Comparison of ENCODE assay signal across 1 cellular context in the genomic region with DNA sequence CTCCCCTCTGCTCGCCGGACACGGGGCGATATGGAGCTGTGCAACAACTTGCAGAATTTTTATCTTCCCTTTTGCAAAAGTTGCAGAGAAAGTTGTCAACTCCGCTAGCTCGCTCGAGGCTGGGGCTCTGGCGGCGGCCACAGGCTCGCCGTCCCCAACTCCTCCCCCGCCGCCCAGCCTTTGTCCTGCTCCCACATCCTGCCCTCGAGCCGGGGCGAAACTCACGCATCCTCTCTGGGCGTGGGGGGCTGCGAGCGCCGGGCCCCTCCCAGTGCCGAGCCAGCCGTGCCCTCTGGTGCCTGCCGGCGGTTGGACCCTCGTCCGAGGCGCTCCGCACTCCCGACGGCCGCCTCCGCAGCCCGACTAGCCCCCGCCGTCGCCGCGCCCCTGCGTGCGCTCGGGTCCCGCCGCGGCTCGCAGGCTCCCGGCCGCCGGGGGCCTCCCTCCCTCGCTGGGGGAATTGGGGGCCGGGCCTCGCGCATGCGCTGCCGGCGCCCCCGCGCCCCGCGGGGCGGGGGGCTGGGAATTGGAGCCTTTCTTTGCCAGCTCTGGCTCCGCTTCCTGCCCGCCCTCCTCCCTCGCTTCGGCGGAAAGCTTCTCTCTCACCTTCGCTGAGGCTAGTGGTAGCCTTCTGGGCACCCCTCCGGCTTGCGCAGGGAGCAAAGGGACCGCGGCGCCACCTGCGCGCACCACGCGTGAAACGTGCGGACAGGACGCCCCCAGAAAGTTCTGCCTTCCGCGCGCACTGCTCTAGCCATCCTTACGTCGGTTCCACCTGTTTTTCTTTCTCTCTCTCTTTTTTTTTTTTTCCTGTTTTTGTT.
TF ChIP-seq lines count a peak whose summit lies in the region.

A gene with protein sequence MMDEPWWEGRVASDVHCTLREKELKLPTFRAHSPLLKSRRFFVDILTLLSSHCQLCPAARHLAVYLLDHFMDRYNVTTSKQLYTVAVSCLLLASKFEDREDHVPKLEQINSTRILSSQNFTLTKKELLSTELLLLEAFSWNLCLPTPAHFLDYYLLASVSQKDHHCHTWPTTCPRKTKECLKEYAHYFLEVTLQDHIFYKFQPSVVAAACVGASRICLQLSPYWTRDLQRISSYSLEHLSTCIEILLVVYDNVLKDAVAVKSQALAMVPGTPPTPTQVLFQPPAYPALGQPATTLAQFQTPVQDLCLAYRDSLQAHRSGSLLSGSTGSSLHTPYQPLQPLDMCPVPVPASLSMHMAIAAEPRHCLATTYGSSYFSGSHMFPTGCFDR (minus strand): TSS at position 426 of the 821 bp plus-strand sequence. CDS start 641 bp downstream, outside the sequence.

TF ChIP-seq in GM12878, 131 proteins besides CTCF, POLR2A, EP300 and RAD21 (continued from another document):
- TF ChIP-seq, protein P1, sequence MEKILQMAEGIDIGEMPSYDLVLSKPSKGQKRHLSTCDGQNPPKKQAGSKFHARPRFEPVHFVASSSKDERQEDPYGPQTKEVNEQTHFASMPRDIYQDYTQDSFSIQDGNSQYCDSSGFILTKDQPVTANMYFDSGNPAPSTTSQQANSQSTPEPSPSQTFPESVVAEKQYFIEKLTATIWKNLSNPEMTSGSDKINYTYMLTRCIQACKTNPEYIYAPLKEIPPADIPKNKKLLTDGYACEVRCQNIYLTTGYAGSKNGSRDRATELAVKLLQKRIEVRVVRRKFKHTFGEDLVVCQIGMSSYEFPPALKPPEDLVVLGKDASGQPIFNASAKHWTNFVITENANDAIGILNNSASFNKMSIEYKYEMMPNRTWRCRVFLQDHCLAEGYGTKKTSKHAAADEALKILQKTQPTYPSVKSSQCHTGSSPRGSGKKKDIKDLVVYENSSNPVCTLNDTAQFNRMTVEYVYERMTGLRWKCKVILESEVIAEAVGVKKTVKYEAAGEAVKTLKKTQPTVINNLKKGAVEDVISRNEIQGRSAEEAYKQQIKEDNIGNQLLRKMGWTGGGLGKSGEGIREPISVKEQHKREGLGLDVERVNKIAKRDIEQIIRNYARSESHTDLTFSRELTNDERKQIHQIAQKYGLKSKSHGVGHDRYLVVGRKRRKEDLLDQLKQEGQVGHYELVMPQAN (conservative IDR thresholded peaks at IDR 0.05): no peak
- TF ChIP-seq IKZF1 (conservative IDR thresholded peaks at IDR 0.05) (peak; percentile 84), NR2C1 (IDR thresholded peaks at IDR 0.05) (no peak), LARP7 (IDR thresholded peaks at IDR 0.05) (0 out of 2 replicates have a peak, but pooled peaks have one; percentile 29), TCF12 (IDR thresholded peaks at IDR 0.05; ENCODE audit: low read depth, low read length) (no peak), DPF2 (IDR thresholded peaks at IDR 0.05) (peak; percentile 51; the same call in 1 of the 2 replicates), SREBF2 (IDR thresholded peaks at IDR 0.05; ENCODE audit: low read length) (no peak), PML (IDR thresholded peaks at IDR 0.05; ENCODE audit: low read length) (no peak), RB1 (IDR thresholded peaks at IDR 0.05; ENCODE audit: borderline replicate concordance) (no peak), CBFB (IDR thresholded peaks at IDR 0.05; ENCODE audit: low read depth) (no peak), CBX3 (IDR thresholded peaks at IDR 0.05; ENCODE audit: borderline replicate concordance, low read depth) (no peak), HDAC6 (IDR thresholded peaks at IDR 0.05; ENCODE audit: unreplicated experiment) (peak; percentile 83), BHLHE40 (IDR thresholded peaks at IDR 0.05; ENCODE audit: borderline replicate concordance in 1 of 2, low read depth in 2 of 2, low read length in 1 of 2) (peak; percentile 18 to 81; a peak in 3 of 4 replicates), SUZ12 (IDR thresholded peaks at IDR 0.05; ENCODE audit: unreplicated experiment) (peak; percentile 62), SUPT20H (IDR thresholded peaks at IDR 0.05; ENCODE audit: borderline replicate concordance, control insufficient read depth, low read depth, low read length) (no peak), NFXL1 (IDR thresholded peaks at IDR 0.05; ENCODE audit: borderline replicate concordance) (0 out of 2 replicates have a peak, but pooled peaks have one; percentile 35), SREBF1 (IDR thresholded peaks at IDR 0.05; ENCODE audit: low read length) (no peak), POLR2AphosphoS2 (IDR thresholded peaks at IDR 0.05; ENCODE audit: low read depth, low read length) (no peak), RUNX3 (IDR thresholded peaks at IDR 0.05; ENCODE audit: low read length) (no peak), IRF4 (IDR thresholded peaks at IDR 0.05; ENCODE audit: low read depth, low read length) (no peak), ZNF622 (IDR thresholded peaks at IDR 0.05) (no peak), ATF7 (IDR thresholded peaks at IDR 0.05; ENCODE audit: low read depth) (no peak), GATAD2B (conservative IDR thresholded peaks at IDR 0.05; ENCODE audit: low read depth) (no peak; the same call in 1 of the 2 replicates), NR2F1 (conservative IDR thresholded peaks at IDR 0.05) (0 out of 2 replicates have a peak, but pooled peaks have one; percentile 12), MEF2B (IDR thresholded peaks at IDR 0.05; ENCODE audit: partially characterized antibody, poor library complexity, severe bottlenecking) (no peak), MYC (IDR thresholded peaks at IDR 0.05; ENCODE audit: insufficient read depth, insufficient read length, insufficient replicate concordance, low read length, severe bottlenecking) (no peak)
- TF ChIP-seq, protein P2, sequence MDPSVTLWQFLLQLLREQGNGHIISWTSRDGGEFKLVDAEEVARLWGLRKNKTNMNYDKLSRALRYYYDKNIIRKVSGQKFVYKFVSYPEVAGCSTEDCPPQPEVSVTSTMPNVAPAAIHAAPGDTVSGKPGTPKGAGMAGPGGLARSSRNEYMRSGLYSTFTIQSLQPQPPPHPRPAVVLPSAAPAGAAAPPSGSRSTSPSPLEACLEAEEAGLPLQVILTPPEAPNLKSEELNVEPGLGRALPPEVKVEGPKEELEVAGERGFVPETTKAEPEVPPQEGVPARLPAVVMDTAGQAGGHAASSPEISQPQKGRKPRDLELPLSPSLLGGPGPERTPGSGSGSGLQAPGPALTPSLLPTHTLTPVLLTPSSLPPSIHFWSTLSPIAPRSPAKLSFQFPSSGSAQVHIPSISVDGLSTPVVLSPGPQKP (IDR thresholded peaks at IDR 0.05; ENCODE audit: low read depth, low read length): no peak
- TF ChIP-seq, protein P3, sequence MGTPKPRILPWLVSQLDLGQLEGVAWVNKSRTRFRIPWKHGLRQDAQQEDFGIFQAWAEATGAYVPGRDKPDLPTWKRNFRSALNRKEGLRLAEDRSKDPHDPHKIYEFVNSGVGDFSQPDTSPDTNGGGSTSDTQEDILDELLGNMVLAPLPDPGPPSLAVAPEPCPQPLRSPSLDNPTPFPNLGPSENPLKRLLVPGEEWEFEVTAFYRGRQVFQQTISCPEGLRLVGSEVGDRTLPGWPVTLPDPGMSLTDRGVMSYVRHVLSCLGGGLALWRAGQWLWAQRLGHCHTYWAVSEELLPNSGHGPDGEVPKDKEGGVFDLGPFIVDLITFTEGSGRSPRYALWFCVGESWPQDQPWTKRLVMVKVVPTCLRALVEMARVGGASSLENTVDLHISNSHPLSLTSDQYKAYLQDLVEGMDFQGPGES (IDR thresholded peaks at IDR 0.05): no peak
- TF ChIP-seq, protein P4, sequence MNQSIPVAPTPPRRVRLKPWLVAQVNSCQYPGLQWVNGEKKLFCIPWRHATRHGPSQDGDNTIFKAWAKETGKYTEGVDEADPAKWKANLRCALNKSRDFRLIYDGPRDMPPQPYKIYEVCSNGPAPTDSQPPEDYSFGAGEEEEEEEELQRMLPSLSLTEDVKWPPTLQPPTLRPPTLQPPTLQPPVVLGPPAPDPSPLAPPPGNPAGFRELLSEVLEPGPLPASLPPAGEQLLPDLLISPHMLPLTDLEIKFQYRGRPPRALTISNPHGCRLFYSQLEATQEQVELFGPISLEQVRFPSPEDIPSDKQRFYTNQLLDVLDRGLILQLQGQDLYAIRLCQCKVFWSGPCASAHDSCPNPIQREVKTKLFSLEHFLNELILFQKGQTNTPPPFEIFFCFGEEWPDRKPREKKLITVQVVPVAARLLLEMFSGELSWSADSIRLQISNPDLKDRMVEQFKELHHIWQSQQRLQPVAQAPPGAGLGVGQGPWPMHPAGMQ (IDR thresholded peaks at IDR 0.05; ENCODE audit: borderline replicate concordance): no peak
- TF ChIP-seq, protein P5, sequence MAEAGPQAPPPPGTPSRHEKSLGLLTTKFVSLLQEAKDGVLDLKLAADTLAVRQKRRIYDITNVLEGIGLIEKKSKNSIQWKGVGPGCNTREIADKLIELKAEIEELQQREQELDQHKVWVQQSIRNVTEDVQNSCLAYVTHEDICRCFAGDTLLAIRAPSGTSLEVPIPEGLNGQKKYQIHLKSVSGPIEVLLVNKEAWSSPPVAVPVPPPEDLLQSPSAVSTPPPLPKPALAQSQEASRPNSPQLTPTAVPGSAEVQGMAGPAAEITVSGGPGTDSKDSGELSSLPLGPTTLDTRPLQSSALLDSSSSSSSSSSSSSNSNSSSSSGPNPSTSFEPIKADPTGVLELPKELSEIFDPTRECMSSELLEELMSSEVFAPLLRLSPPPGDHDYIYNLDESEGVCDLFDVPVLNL (IDR thresholded peaks at IDR 0.05; ENCODE audit: low read depth, low read length): no peak
